10 cellular contexts compared by ENCODE assay signal in the genomic region with DNA sequence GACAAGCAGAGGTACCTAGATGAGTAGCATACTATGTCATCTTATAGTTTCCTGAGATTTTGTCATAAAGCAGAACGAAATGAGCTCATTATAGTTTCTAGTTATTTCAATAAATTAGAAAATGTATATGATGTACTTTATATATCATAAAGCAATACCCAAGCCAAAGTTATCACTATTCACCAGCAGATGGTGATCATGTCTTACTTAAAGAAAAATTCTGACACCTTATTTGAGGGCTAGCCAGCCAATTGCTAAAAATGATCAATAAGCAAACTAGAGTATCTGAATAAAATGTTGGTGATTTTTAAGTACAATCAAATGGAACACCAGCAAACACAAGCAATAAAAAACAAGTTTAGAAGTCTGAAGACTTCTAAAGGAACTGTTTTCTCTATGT. TPM values are rescaled to one million over a fixed set of nuclear protein-coding genes. Genes with fewer than 3 reads are reported as not detected.
DNase-seq lines count a peak whose midpoint lies in the region; ATAC-seq and TF ChIP-seq lines count a peak whose summit lies in the region.
"Had no signal": no experiment of that assay in that cellular context is flagged by ENCODE, and none has a peak within 500 bp of the region (broad histone marks: within the 10 kb centered on the region; RNA-seq: fewer than 3 reads in every experiment).

No MANE protein-coding gene starts in this region.

- no peaks in the 10 kb centered on the region for H3K9me3 ChIP-seq in osteoblast (ENCODE audit: low read depth, low read length)
- H3K9me3 ChIP-seq in suprapubic skin = no peaks in the 10 kb centered on the region
- H3K9me3 ChIP-seq: BLaER1 treated with 17β-estradiol and CSF1 and Interleukin-3, amounts not matched to agents 10 nM and 100 nM had no signal

- H3K27me3 ChIP-seq in brain microvascular endothelial cell (replicated peaks) (no peaks in the 10 kb centered on the region), osteoblast (ENCODE audit: insufficient read depth, low read length) (no peaks in the 10 kb centered on the region), suprapubic skin (no peaks in the 10 kb centered on the region)
- H3K27me3 ChIP-seq: BLaER1 treated with 17β-estradiol and CSF1 and Interleukin-3, amounts not matched to agents 10 nM and 100 nM had no signal

- WGBS in suprapubic skin = 82% methylated on average over 1 of the region's 1 CpG

- no peaks in the 10 kb centered on the region for H3K4me1 ChIP-seq in osteoblast (ENCODE audit: insufficient read depth, low read length)
- no peaks in the 10 kb centered on the region for H3K4me1 ChIP-seq in suprapubic skin

- TF ChIP-seq POLR2A in NB4 (IDR thresholded peaks at IDR 0.05; ENCODE audit: extremely low read depth, insufficient read length) = no peak
- TF ChIP-seq POLR2A in suprapubic skin (IDR thresholded peaks at IDR 0.05) = no peak

- TF ChIP-seq CTCF in NB4 (IDR thresholded peaks at IDR 0.05; ENCODE audit: low read depth, low read length) (no peak), brain microvascular endothelial cell (IDR thresholded peaks at IDR 0.05; ENCODE audit: low read depth, low read length, missing control alignments) (peak; percentile 18), osteoblast (IDR thresholded peaks at IDR 0.05; ENCODE audit: extremely low read depth, low read depth, low read length) (peak; percentile 36), suprapubic skin (IDR thresholded peaks at IDR 0.05) (peak in 1 of 2 donors; percentile 9)

- H3K27ac ChIP-seq in brain microvascular endothelial cell (no peak overlapping the region), osteoblast (ENCODE audit: low read depth, low read length) (no peak overlapping the region), suprapubic skin (no peak overlapping the region)
- H3K27ac ChIP-seq: BLaER1 treated with 17β-estradiol and CSF1 and Interleukin-3, amounts not matched to agents 10 nM and 100 nM had no signal

- no peak overlapping the region for H2AFZ ChIP-seq in osteoblast (ENCODE audit: low read length)

- no peak overlapping the region for H3K4me3 ChIP-seq in NB4 (ENCODE audit: low read depth, low read length)
- H3K4me3 ChIP-seq in brain microvascular endothelial cell (ENCODE audit: low read depth, low read length) = no peak overlapping the region
- H3K4me3 ChIP-seq in osteoblast (ENCODE audit: insufficient read depth, low read length) = no peak overlapping the region
- H3K4me3 ChIP-seq in suprapubic skin = no peak overlapping the region
- H3K4me3 ChIP-seq: BLaER1 treated with 17β-estradiol and CSF1 and Interleukin-3, amounts not matched to agents 10 nM and 100 nM had no signal

- in situ Hi-C loops in brain microvascular endothelial cell (cut with HindIII; ENCODE audit: low pct_ligation_motif_present, low sequenced_read_pairs) = no loop called here

- TF ChIP-seq EP300 in suprapubic skin (IDR thresholded peaks at IDR 0.05) = no peak

- no peak for ATAC-seq in HG02973 (IDR thresholded peaks at IDR 0.05; ENCODE audit: unreplicated experiment)

- peaks cover 86% of the 10 kb centered on the region for H3K79me2 ChIP-seq in osteoblast (ENCODE audit: insufficient read depth, low read length)

- H3K36me3 ChIP-seq in brain microvascular endothelial cell (replicated peaks) (no peaks in the 10 kb centered on the region), osteoblast (ENCODE audit: insufficient read depth, low read length) (no peaks in the 10 kb centered on the region), suprapubic skin (no peaks in the 10 kb centered on the region)

- peak; percentile 25 for DNase-seq in NCI-H2196 (lab: John Stamatoyannopoulos, UW; ENCODE audit: unreplicated experiment)
- DNase-seq in NCI-H2196 treated with DMSO at 0.1 percent for 48 hours (lab: John Stamatoyannopoulos, UW; ENCODE audit: unreplicated experiment) = no peak
- DNase-seq in NB4 (ENCODE audit: low read depth) = peak; percentile 39
- no peak for DNase-seq in brain microvascular endothelial cell
- DNase-seq in osteoblast (ENCODE audit: insufficient read length, low spot score, missing footprints) = peak; percentile 19
- no peak for DNase-seq in suprapubic skin (ENCODE audit: low spot score in 2 of 2)
- DNase-seq in activated CD4-positive, alpha-beta T cell treated with anti-CD3 and anti-CD28 coated beads for 4 hours = no peak
- DNase-seq: NCI-H226 had no signal

- H4K20me1 ChIP-seq in osteoblast (ENCODE audit: insufficient read depth, low read length) = peaks cover 69% of the 10 kb centered on the region

- H3K4me2 ChIP-seq in osteoblast (ENCODE audit: insufficient read depth, low read length) = no peak overlapping the region
- H3K4me2 ChIP-seq: BLaER1 treated with 17β-estradiol and CSF1 and Interleukin-3, amounts not matched to agents 10 nM and 100 nM had no signal

RNA-seq across cellular contexts. Expression of a gene that starts 44.1 kb away (rescaled TPM):
- 36.9 and 41.8 TPM in 2 replicates for total RNA-seq in osteoblast
- total RNA-seq in suprapubic skin = 100 to 1,000 TPM in 1 of 4 donors, 10 to 100 TPM in 3; 27.5 to 121 (median 45.5) TPM

RNA-seq across cellular contexts. Expression of a gene that starts 44.5 kb away (rescaled TPM):
- total RNA-seq in osteoblast (14.8 and 15.6 TPM in 2 replicates), suprapubic skin (10 to 100 TPM; 14.6 to 47.9 (median 36.7) TPM)

Comparison
In these comparisons a context has a peak if more than half of its experiments do, and no peak if none do; other contexts are left out.
1. DNase-seq: peak in NCI-H2196 (single experiment), NB4 (single experiment) and osteoblast (single experiment); none in NCI-H2196 treated with DMSO at 0.1 percent for 48 hours (single experiment), brain microvascular endothelial cell (single experiment), suprapubic skin (0 of 2) and activated CD4-positive, alpha-beta T cell treated with anti-CD3 and anti-CD28 coated beads for 4 hours (0 of 2).